In genomic region chr13:77299587-77299986, GRCh38 we compare ENCODE assay signal across 28 cellular contexts. TPM values are rescaled to one million over a fixed set of nuclear protein-coding genes. Genes with fewer than 3 reads are reported as not detected.
DNase-seq lines count a peak whose midpoint lies in the region; ATAC-seq, FAIRE-seq and TF ChIP-seq lines count a peak whose summit lies in the region.
"Had no signal": no experiment of that assay in that cellular context is flagged by ENCODE, and none has a peak within 500 bp of the region (broad histone marks: within the 10 kb centered on the region; RNA-seq: fewer than 3 reads in every experiment).

No MANE protein-coding gene starts in this region.

- H3K9me3 Mint-ChIP-seq in astrocyte (ENCODE audit: unreplicated experiment) = no peaks in the 10 kb centered on the region
- no peaks in the 10 kb centered on the region for H3K9me3 Mint-ChIP-seq in endothelial cell (ENCODE audit: unreplicated experiment)
- H3K9me3 Mint-ChIP-seq: activated naive CD4-positive, alpha-beta T cell treated with anti-CD3 and anti-CD28 coated beads, Interleukin-2, amount 10 ng/mL, durations not matched to agents 7 days and 5 days; activated T-helper 1 cell treated with anti-CD3 and anti-CD28 coated beads, Interleukin-12 subunit alpha, Interleukin-12 subunit beta, Interleukin-2, Interleukin-4 antibody, amounts not matched to agents 30 ng/mL and 10 ng/mL and 1 ng/mL, durations not matched to agents 14 hours and 24 hours and 36 hours; CD8-positive, alpha-beta T cell; GM23338; naive thymus-derived CD8-positive, alpha-beta T cell; stimulated activated naive CD8-positive, alpha-beta T cell treated with anti-CD3 and anti-CD28 coated beads, Interleukin-15, Interleukin-2, amounts not matched to agents 100 ng/mL and 50 ng/mL, for 24 hours had no signal

- H3K4me2 ChIP-seq in GM23248 (ENCODE audit: unreplicated experiment) (peak overlapping the region; percentile 93), astrocyte (ENCODE audit: low read length) (peak overlapping the region; percentile 48)
- H3K4me2 ChIP-seq: GM23338 had no signal

- in situ Hi-C loops in GM23248 (cut with MboI) = no loop called here
- in situ Hi-C loops in gastrocnemius medialis (cut with MboI; ENCODE audit: low sequenced_read_pairs in 4 of 4) = no loop called here

- H3K4me3 ChIP-seq in GM23248 (peak overlapping the region; percentile 58), astrocyte (ENCODE audit: insufficient read depth, low read depth, low read length) (no peak overlapping the region), kidney (ENCODE audit: low read length in 2 of 2) (no peak overlapping the region), upper lobe of right lung (no peak overlapping the region), gastrocnemius medialis (no peak overlapping the region)
- H3K4me3 ChIP-seq: GM23338, MG63, pancreas, Peyer's patch, right atrium auricular region, tibial artery had no signal

- DNase-seq in GM23248 (no peak), astrocyte (ENCODE audit: low read depth) (no peak), kidney (no peak), upper lobe of right lung (no peak), gastrocnemius medialis (no peak), endothelial cell (ENCODE audit: low spot score) (no peak), NCI-H146 treated with DMSO at 0.1 percent for 48 hours (lab: John Stamatoyannopoulos, UW; ENCODE audit: unreplicated experiment) (no peak)
- DNase-seq in activated CD4-positive, alpha-beta T cell treated with anti-CD3 and anti-CD28 coated beads for 1 hour = no peak
- DNase-seq: activated CD4-positive, alpha-beta T cell treated with anti-CD3 and anti-CD28 coated beads, Interleukin-2, amount 50 U/mL, for 1 hour; activated naive CD4-positive, alpha-beta T cell treated with anti-CD3 and anti-CD28 coated beads, Interleukin-2, amount 10 ng/mL, durations not matched to agents 7 days and 5 days; anterior cingulate cortex; CD8-positive, alpha-beta T cell; left ventricle myocardium superior; MG63; midbrain; naive thymus-derived CD8-positive, alpha-beta T cell; NCI-H2081; NCI-H446; NK-92 treated with Interleukin-12 subunit alpha and Interleukin-12 subunit beta, amount 100 ng/mL, for 24 hours; pancreas; stimulated activated CD4-positive, alpha-beta T cell treated with anti-CD3 and anti-CD28 coated beads, Interleukin-15, amount 100 ng/mL, for 24 hours; T-helper 2 cell; tibial artery had no signal

- H3K4me3 Mint-ChIP-seq in astrocyte (ENCODE audit: unreplicated experiment) = no peak overlapping the region
- no peak overlapping the region for H3K4me3 Mint-ChIP-seq in endothelial cell (ENCODE audit: unreplicated experiment)
- H3K4me3 Mint-ChIP-seq: activated naive CD4-positive, alpha-beta T cell treated with anti-CD3 and anti-CD28 coated beads, Interleukin-2, amount 10 ng/mL, durations not matched to agents 7 days and 5 days; activated T-helper 1 cell treated with anti-CD3 and anti-CD28 coated beads, Interleukin-12 subunit alpha, Interleukin-12 subunit beta, Interleukin-2, Interleukin-4 antibody, amounts not matched to agents 30 ng/mL and 10 ng/mL and 1 ng/mL, durations not matched to agents 14 hours and 24 hours and 36 hours; CD8-positive, alpha-beta T cell; GM23338; stimulated activated naive CD8-positive, alpha-beta T cell treated with anti-CD3 and anti-CD28 coated beads, Interleukin-15, Interleukin-2, amounts not matched to agents 100 ng/mL and 50 ng/mL, for 24 hours had no signal

- WGBS in GM23248 (ENCODE audit: low coverage in 1 of 2, low lambda C conversion rate in 2 of 2, missing lambda C conversion rate in 2 of 2), 2 experiments = 14 to 21% methylated on average over 1 of the region's 1 CpG

- no peak for TF ChIP-seq POLR2A in gastrocnemius medialis (IDR thresholded peaks at IDR 0.05)

- H3F3A ChIP-seq in GM23248 (ENCODE audit: insufficient read depth) = peaks cover 22% of the 10 kb centered on the region; the same call in 1 of the 2 replicates

- H3K9ac ChIP-seq in GM23248 = peak overlapping the region; percentile 42
- H3K9ac ChIP-seq in astrocyte (ENCODE audit: low read length) = no peak overlapping the region
- H3K9ac ChIP-seq in kidney (ENCODE audit: low read length in 2 of 2) = no peak overlapping the region

- H3K36me3 ChIP-seq in GM23248 (ENCODE audit: low read depth) (no peaks in the 10 kb centered on the region), astrocyte (ENCODE audit: insufficient read depth, low read length) (no peaks in the 10 kb centered on the region), kidney (ENCODE audit: control insufficient read depth in 1 of 2, insufficient read depth in 2 of 2, low read length in 2 of 2) (no peaks in the 10 kb centered on the region), upper lobe of right lung (no peaks in the 10 kb centered on the region), gastrocnemius medialis (peaks cover 0 to 6% of the 10 kb centered on the region in 2 donors)
- H3K36me3 ChIP-seq: MG63, pancreas, Peyer's patch, right atrium auricular region had no signal

- H3K27me3 Mint-ChIP-seq in astrocyte (ENCODE audit: low read depth, unreplicated experiment) (no peaks in the 10 kb centered on the region), endothelial cell (ENCODE audit: unreplicated experiment) (no peaks in the 10 kb centered on the region)
- H3K27me3 Mint-ChIP-seq: activated naive CD4-positive, alpha-beta T cell treated with anti-CD3 and anti-CD28 coated beads, Interleukin-2, amount 10 ng/mL, durations not matched to agents 7 days and 5 days; naive thymus-derived CD8-positive, alpha-beta T cell; stimulated activated naive CD8-positive, alpha-beta T cell treated with anti-CD3 and anti-CD28 coated beads, Interleukin-15, Interleukin-2, amounts not matched to agents 100 ng/mL and 50 ng/mL, for 24 hours had no signal

- H3K27me3 ChIP-seq in GM23248 (replicated peaks; ENCODE audit: insufficient read depth) (no peaks in the 10 kb centered on the region), astrocyte (ENCODE audit: insufficient read depth, low read length) (no peaks in the 10 kb centered on the region), upper lobe of right lung (no peaks in the 10 kb centered on the region), gastrocnemius medialis (no peaks in the 10 kb centered on the region)
- H3K27me3 ChIP-seq: MG63, pancreas, Peyer's patch, right atrium auricular region, tibial artery had no signal

- intact Hi-C loops in kidney (cut with DNase I) (no loop called here), upper lobe of right lung (cut with DNase I) (no loop called here), gastrocnemius medialis (cut with DNase I; ENCODE audit: low total_unique reads) (no loop called here)

- H2AFZ ChIP-seq in GM23248 (no peak overlapping the region), astrocyte (ENCODE audit: low read depth, low read length) (no peak overlapping the region)
- H2AFZ ChIP-seq: GM23338 had no signal

- peaks cover under 1% of the 10 kb centered on the region for H3K36me3 Mint-ChIP-seq in astrocyte (ENCODE audit: low read depth, unreplicated experiment)
- H3K36me3 Mint-ChIP-seq in endothelial cell (ENCODE audit: low read depth, unreplicated experiment) = peaks cover 6% of the 10 kb centered on the region

- H3K79me2 ChIP-seq in GM23248 (ENCODE audit: insufficient read depth) (peaks cover 93% of the 10 kb centered on the region), astrocyte (ENCODE audit: insufficient read depth, low read length) (peaks cover 71% of the 10 kb centered on the region)

- H3K4me1 ChIP-seq in GM23248 (ENCODE audit: insufficient read depth) (peaks cover 22% of the 10 kb centered on the region), astrocyte (ENCODE audit: insufficient read depth, low read length) (peaks cover 11% of the 10 kb centered on the region), kidney (ENCODE audit: control insufficient read depth in 1 of 2, insufficient read depth in 1 of 2, low read depth in 1 of 2, low read length in 2 of 2) (no peaks in the 10 kb centered on the region), upper lobe of right lung (peaks cover 40% of the 10 kb centered on the region), gastrocnemius medialis (peaks cover 0 to 34% of the 10 kb centered on the region in 2 donors)

- ATAC-seq in upper lobe of right lung (no peak), gastrocnemius medialis (no peak)
- ATAC-seq: CD8-positive, alpha-beta T cell; left ventricle myocardium superior; naive thymus-derived CD8-positive, alpha-beta T cell had no signal

- FAIRE-seq in astrocyte (lab: Jason Lieb, UNC) (no peak), kidney (lab: Jason Lieb, UNC) (peak; percentile 39)

- H3K9me3 ChIP-seq in GM23248 (ENCODE audit: low read depth) (no peaks in the 10 kb centered on the region), astrocyte (ENCODE audit: insufficient read depth, low read depth, low read length) (no peaks in the 10 kb centered on the region), kidney (ENCODE audit: control insufficient read depth in 1 of 2, low read length in 2 of 2) (peaks cover 0 to 3% of the 10 kb centered on the region in 2 donors), upper lobe of right lung (no peaks in the 10 kb centered on the region), gastrocnemius medialis (no peaks in the 10 kb centered on the region)
- H3K9me3 ChIP-seq: MG63, pancreas, Peyer's patch, right atrium auricular region, tibial artery had no signal

- no peaks in the 10 kb centered on the region for H4K20me1 ChIP-seq in GM23248 (ENCODE audit: insufficient read depth)
- peaks cover 34% of the 10 kb centered on the region for H4K20me1 ChIP-seq in astrocyte (ENCODE audit: insufficient read depth, low read length)

- TF ChIP-seq CTCF in astrocyte (IDR thresholded peaks at IDR 0.05; ENCODE audit: insufficient read depth, low read depth, low read length) (no peak), kidney (IDR thresholded peaks at IDR 0.05; ENCODE audit: borderline replicate concordance, extremely low read depth, insufficient read depth) (no peak), upper lobe of right lung (IDR thresholded peaks at IDR 0.05) (no peak), gastrocnemius medialis (IDR thresholded peaks at IDR 0.05 in 4 of 5, conservative IDR thresholded peaks at IDR 0.05 in 1 of 5) (no peak), endothelial cell (IDR thresholded peaks at IDR 0.05; ENCODE audit: unreplicated experiment) (no peak)

- no peak overlapping the region for H3K27ac Mint-ChIP-seq in astrocyte (ENCODE audit: unreplicated experiment)
- no peak overlapping the region for H3K27ac Mint-ChIP-seq in endothelial cell (ENCODE audit: unreplicated experiment)
- H3K27ac Mint-ChIP-seq: activated naive CD4-positive, alpha-beta T cell treated with anti-CD3 and anti-CD28 coated beads, Interleukin-2, amount 10 ng/mL, durations not matched to agents 7 days and 5 days; activated T-helper 1 cell treated with anti-CD3 and anti-CD28 coated beads, Interleukin-12 subunit alpha, Interleukin-12 subunit beta, Interleukin-2, Interleukin-4 antibody, amounts not matched to agents 30 ng/mL and 10 ng/mL and 1 ng/mL, durations not matched to agents 14 hours and 24 hours and 36 hours; CD8-positive, alpha-beta T cell; GM23338; stimulated activated naive CD8-positive, alpha-beta T cell treated with anti-CD3 and anti-CD28 coated beads, Interleukin-15, Interleukin-2, amounts not matched to agents 100 ng/mL and 50 ng/mL, for 24 hours had no signal

- H3K4me1 Mint-ChIP-seq in astrocyte (ENCODE audit: low read depth, unreplicated experiment) (peaks cover 16% of the 10 kb centered on the region), endothelial cell (ENCODE audit: unreplicated experiment) (peaks cover 6% of the 10 kb centered on the region)

- H3K27ac ChIP-seq in GM23248 = peak overlapping the region; percentile 65
- H3K27ac ChIP-seq in astrocyte (ENCODE audit: low read depth, low read length) = no peak overlapping the region
- no peak overlapping the region for H3K27ac ChIP-seq in kidney (ENCODE audit: low read depth in 2 of 2, low read length in 2 of 2)
- peak overlapping the region; percentile 55 for H3K27ac ChIP-seq in upper lobe of right lung
- H3K27ac ChIP-seq in gastrocnemius medialis = no peak overlapping the region
- H3K27ac ChIP-seq: pancreas had no signal

- no peaks in the 10 kb centered on the region for H3K9me2 ChIP-seq in GM23248 (ENCODE audit: insufficient read depth)

RNA-seq across cellular contexts. Expression of gene MYCBP2, which starts 27.3 kb away (rescaled TPM):
- 61.8 and 63.0 TPM in 2 replicates for total RNA-seq in GM23248 (2014; rRNA removed; shearing (Covaris generic))
- polyA plus RNA-seq in GM23248 (2016; fragmentation: Nextera tagmentation; extraction: Ambion mirVana) (27.4 and 28.9 TPM in 2 replicates), kidney (ENCODE audit: insufficient read depth, low read depth, low replicate concordance) (14.5 TPM)
- total RNA-seq in astrocyte (70.5 and 72.3 TPM in 2 replicates), kidney (96.4 TPM), upper lobe of right lung (94.2 TPM), gastrocnemius medialis (10 to 100 TPM; 42.1 to 56.9 (median 45.1) TPM), endothelial cell (ENCODE audit: unreplicated experiment) (94.7 TPM)

Comparison
In these comparisons a context has a peak if more than half of its experiments do, and no peak if none do; other contexts are left out.
1. H3K27ac ChIP-seq: peak in GM23248 (single experiment) and upper lobe of right lung (single experiment); none in astrocyte (single experiment), kidney (0 of 2) and gastrocnemius medialis (0 of 4).